2 cellular contexts compared by ENCODE assay signal in genomic region chr3:29609007-29609805, GRCh38.
TF ChIP-seq lines count a peak whose summit lies in the region.

No MANE protein-coding gene starts in this region.

TF ChIP-seq in A549, 52 proteins besides CTCF, POLR2A, EP300 and RAD21 (continued from another document):
- TF ChIP-seq HEYL (CRISPR knock-in tag; IDR thresholded peaks at IDR 0.05) (no peak), FOXS1 (CRISPR knock-in tag; IDR thresholded peaks at IDR 0.05) (no peak), MAFK (IDR thresholded peaks at IDR 0.05; ENCODE audit: partially characterized antibody) (peak; percentile 81), KDM5A (IDR thresholded peaks at IDR 0.05) (no peak), NPAS2 (CRISPR knock-in tag; IDR thresholded peaks at IDR 0.05; ENCODE audit: borderline replicate concordance) (no peak), SREBF2 (IDR thresholded peaks at IDR 0.05) (no peak), ZFP36 (IDR thresholded peaks at IDR 0.05; ENCODE audit: borderline replicate concordance, partially characterized antibody) (no peak), FOSB (CRISPR knock-in tag; IDR thresholded peaks at IDR 0.05) (no peak), EHF (CRISPR knock-in tag; IDR thresholded peaks at IDR 0.05) (no peak), CEBPB (IDR thresholded peaks at IDR 0.05) (0 out of 4 replicates have a peak, but pooled peaks of 1 of the 2 experiments have one; percentile 13), USF2 (IDR thresholded peaks at IDR 0.05) (no peak), MAX (IDR thresholded peaks at IDR 0.05) (no peak), CHD2 (IDR thresholded peaks at IDR 0.05; ENCODE audit: low read length, partially characterized antibody) (no peak), BHLHE40 (IDR thresholded peaks at IDR 0.05; ENCODE audit: low read depth, low read length) (no peak), POLR2AphosphoS2 (conservative IDR thresholded peaks at IDR 0.05; ENCODE audit: low read length) (no peak), CBX8 (IDR thresholded peaks at IDR 0.05) (no peak)

TF ChIP-seq in K562, 482 proteins besides CTCF, POLR2A, EP300 and RAD21 (continued from another document):
- no peak for TF ChIP-seq NFYB (IDR thresholded peaks at IDR 0.05; ENCODE audit: extremely low read depth, insufficient read length)
- no peak for TF ChIP-seq IFI16 (CRISPR knock-in tag; IDR thresholded peaks at IDR 0.05)
- TF ChIP-seq BRD9 (IDR thresholded peaks at IDR 0.05; ENCODE audit: low read depth, partially characterized antibody): no peak
- no peak for TF ChIP-seq ZNF696 (CRISPR knock-in tag; conservative IDR thresholded peaks at IDR 0.05)
- no peak for TF ChIP-seq EGR1 (conservative IDR thresholded peaks at IDR 0.05)
- no peak for TF ChIP-seq PHF20 (IDR thresholded peaks at IDR 0.05; ENCODE audit: partially characterized antibody)
- TF ChIP-seq JUN (IDR thresholded peaks at IDR 0.05; ENCODE audit: borderline replicate concordance, low read depth, low read length): no peak
- TF ChIP-seq JUN (CRISPR knock-in tag; IDR thresholded peaks at IDR 0.05; ENCODE audit: borderline replicate concordance): no peak
- peak; percentile 41; the same call in 1 of the 2 replicates for TF ChIP-seq ZNF316 (IDR thresholded peaks at IDR 0.05)
- no peak for TF ChIP-seq MECOM (CRISPR knock-in tag; IDR thresholded peaks at IDR 0.05)
- TF ChIP-seq PHB (CRISPR knock-in tag; IDR thresholded peaks at IDR 0.05): no peak
- TF ChIP-seq RNF2 (IDR thresholded peaks at IDR 0.05): no peak
- TF ChIP-seq SREBF2 (CRISPR knock-in tag; IDR thresholded peaks at IDR 0.05): no peak
- peak; percentile 30; the same call in 1 of the 2 replicates for TF ChIP-seq C11orf30 (IDR thresholded peaks at IDR 0.05; ENCODE audit: low read depth)
- no peak for TF ChIP-seq GTF3C2 (IDR thresholded peaks at IDR 0.05; ENCODE audit: borderline replicate concordance, extremely low read depth, insufficient read length)
- TF ChIP-seq FOXP4 (CRISPR knock-in tag; IDR thresholded peaks at IDR 0.05; ENCODE audit: borderline replicate concordance): no peak
- peak; percentile 29; the same call in 1 of the 2 replicates for TF ChIP-seq MAFK (IDR thresholded peaks at IDR 0.05; ENCODE audit: low read length)
- TF ChIP-seq NCOA1 (IDR thresholded peaks at IDR 0.05; ENCODE audit: low read depth): no peak
- no peak for TF ChIP-seq NKRF (IDR thresholded peaks at IDR 0.05; ENCODE audit: borderline replicate concordance)
- TF ChIP-seq ZNF232 (CRISPR knock-in tag; IDR thresholded peaks at IDR 0.05): no peak
- 0 out of 2 replicates have a peak, but pooled peaks have one; percentile 21 for TF ChIP-seq MAFG (tag; conservative IDR thresholded peaks at IDR 0.05)
- TF ChIP-seq CREB5 (CRISPR knock-in tag; IDR thresholded peaks at IDR 0.05): no peak
- no peak for TF ChIP-seq TAF1 (IDR thresholded peaks at IDR 0.05; ENCODE audit: control insufficient read depth, extremely low read depth, insufficient read depth, low read length, severe bottlenecking)
- TF ChIP-seq ZNF717 (CRISPR knock-in tag; IDR thresholded peaks at IDR 0.05): no peak
TF ChIP-seq in K562: peak in this region for 4.
